18 cellular contexts compared by ENCODE assay signal in genomic region chr16:56032072-56032471, GRCh38.
DNase-seq lines count a peak whose midpoint lies in the region; ATAC-seq and TF ChIP-seq lines count a peak whose summit lies in the region.
"Had no signal": no experiment of that assay in that cellular context is flagged by ENCODE, and none has a peak within 500 bp of the region (broad histone marks: within the 10 kb centered on the region; RNA-seq: fewer than 3 reads in every experiment).

No MANE protein-coding gene starts in this region.

- ATAC-seq in Right ventricle myocardium inferior = peak; percentile 37
- peak; percentile 36 to 50 for ATAC-seq in right cardiac atrium
- ATAC-seq: CD8-positive, alpha-beta T cell had no signal

- WGBS in right cardiac atrium = 53% methylated on average over 1 of the region's 1 CpG

- no peak overlapping the region for H3K4me3 ChIP-seq in left ventricle myocardium inferior
- H3K4me3 ChIP-seq in LNCaP clone FGC (ENCODE audit: low read depth, low read length) = no peak overlapping the region
- H3K4me3 ChIP-seq in right cardiac atrium (ENCODE audit: low read length) = no peak overlapping the region
- H3K4me3 ChIP-seq: BLaER1, GM23248 had no signal

- TF ChIP-seq CTCF in left ventricle myocardium inferior (IDR thresholded peaks at IDR 0.05; ENCODE audit: borderline replicate concordance) = no peak
- TF ChIP-seq CTCF in LNCaP clone FGC (IDR thresholded peaks at IDR 0.05; ENCODE audit: control insufficient read depth, extremely low read depth, insufficient read depth) = no peak

- H3K4me1 ChIP-seq in left ventricle myocardium inferior = peaks cover 14% of the 10 kb centered on the region
- H3K4me1 ChIP-seq in right cardiac atrium (ENCODE audit: control insufficient read depth, insufficient read depth, low read length) = no peaks in the 10 kb centered on the region
- H3K4me1 ChIP-seq: Caco-2 had no signal

- no peaks in the 10 kb centered on the region for H3K27me3 ChIP-seq in left ventricle myocardium inferior (ENCODE audit: low read depth)
- H3K27me3 ChIP-seq in right cardiac atrium (ENCODE audit: control insufficient read depth, insufficient read depth) = no peaks in the 10 kb centered on the region
- H3K27me3 ChIP-seq: BLaER1 had no signal

- DNase-seq in NCI-H1105 treated with DMSO at 0.1 percent for 48 hours (lab: John Stamatoyannopoulos, UW) (peak; percentile 21), NCI-H1105 (lab: John Stamatoyannopoulos, UW) (no peak), Right ventricle myocardium inferior (ENCODE audit: missing footprints) (no peak), left ventricle myocardium inferior (no peak), LNCaP clone FGC (ENCODE audit: low read depth) (peak; percentile 67), right cardiac atrium (no peak)
- DNase-seq in stimulated activated CD4-positive, alpha-beta T cell treated with anti-CD3 and anti-CD28 coated beads, Interleukin-2, amount 100 ng/mL, for 48 hours = no peak
- DNase-seq: Caco-2; CD4-positive, CD25-positive, alpha-beta regulatory T cell; CD8-positive, alpha-beta T cell; DMS153; DND-41; GM23248; H7; HCEC 1CT had no signal

- peaks cover 9% of the 10 kb centered on the region for H3K9me3 ChIP-seq in left ventricle myocardium inferior (replicated peaks)
- H3K9me3 ChIP-seq in right cardiac atrium (ENCODE audit: control insufficient read depth, low read length) = no peaks in the 10 kb centered on the region

- intact Hi-C loops in Right ventricle myocardium inferior (cut with DNase I) (no loop called here), left ventricle myocardium inferior (cut with micrococcal nuclease) (loop anchor here (10.0 kb wide), 1 partner anchor 283 kb away; no protein-coding TSS in a partner anchor), right cardiac atrium (cut with DNase I) (no loop called here)

- no peaks in the 10 kb centered on the region for H3K36me3 ChIP-seq in left ventricle myocardium inferior
- H3K36me3 ChIP-seq: BLaER1 had no signal

- H3K27ac ChIP-seq in left ventricle myocardium inferior (replicated peaks) (no peak overlapping the region), right cardiac atrium (ENCODE audit: low read length) (no peak overlapping the region)
- H3K27ac ChIP-seq: 22Rv1, BLaER1, C4-2B, GM23248 had no signal

Comparison
In these comparisons a context has a peak if more than half of its experiments do, and no peak if none do; other contexts are left out.
1. DNase-seq: peak in NCI-H1105 treated with DMSO at 0.1 percent for 48 hours (single experiment) and LNCaP clone FGC (single experiment); none in NCI-H1105 (single experiment), Right ventricle myocardium inferior (single experiment), left ventricle myocardium inferior (single experiment), right cardiac atrium (0 of 3) and stimulated activated CD4-positive, alpha-beta T cell treated with anti-CD3 and anti-CD28 coated beads, Interleukin-2, amount 100 ng/mL, for 48 hours (0 of 2).